ENCODE assay signal across 36 cellular contexts in the genomic region with DNA sequence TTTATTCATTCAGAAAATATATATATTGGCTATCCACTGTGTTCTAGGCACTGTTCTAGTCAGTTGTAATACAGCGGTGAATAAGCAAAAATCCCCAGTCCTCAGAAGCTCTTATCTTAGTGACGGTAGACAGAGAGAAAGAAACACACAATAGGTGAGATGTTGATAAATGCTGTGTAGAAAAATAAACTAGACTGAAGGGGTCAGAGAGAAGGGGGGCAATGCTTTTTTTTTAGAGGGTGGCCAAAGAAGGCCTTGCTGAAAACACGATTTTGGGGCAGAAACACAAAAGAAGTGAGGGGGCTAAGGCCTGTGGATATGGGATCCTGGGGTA.
"Had no signal": no experiment of that assay in that cellular context is flagged by ENCODE, and none has a peak within 500 bp of the region (broad histone marks: within the 10 kb centered on the region; RNA-seq: fewer than 3 reads in every experiment).

No MANE protein-coding gene starts in this region.

- H3K4me3 ChIP-seq: coronary artery, esophagus squamous epithelium, gastroesophageal sphincter, heart right ventricle had no signal

- H3K36me3 Mint-ChIP-seq: activated CD4-positive, alpha-beta memory T cell treated with anti-CD3 and anti-CD28 coated beads for 36 hours had no signal

- ATAC-seq: activated CD4-positive, alpha-beta T cell treated with anti-CD3 and anti-CD28 coated beads for 36 hours; activated CD8-positive, alpha-beta memory T cell treated with anti-CD3 and anti-CD28 coated beads, Interleukin-2, amount 10 ng/mL, durations not matched to agents 7 days and 5 days; activated CD8-positive, alpha-beta T cell treated with anti-CD3 and anti-CD28 coated beads, Interleukin-2, amount 10 ng/mL, durations not matched to agents 7 days and 5 days; effector memory CD8-positive, alpha-beta T cell; gastroesophageal sphincter; heart right ventricle; T-helper 17 cell had no signal

- FAIRE-seq: astrocyte, bronchial epithelial cell, endometrium, endothelial cell of umbilical vein had no signal

- H3K4me1 Mint-ChIP-seq: activated CD4-positive, alpha-beta T cell treated with anti-CD3 and anti-CD28 coated beads for 36 hours; activated CD4-positive, alpha-beta T cell treated with anti-CD3 and anti-CD28 coated beads, Interleukin-2, amount 10 ng/mL, durations not matched to agents 24 days and 14 days; activated CD8-positive, alpha-beta memory T cell treated with anti-CD3 and anti-CD28 coated beads, Interleukin-2, amount 10 ng/mL, durations not matched to agents 7 days and 5 days; activated naive CD4-positive, alpha-beta T cell treated with anti-CD3 and anti-CD28 coated beads, Interleukin-2, amount 10 ng/mL, durations not matched to agents 7 days and 5 days; central memory CD8-positive, alpha-beta T cell; T-helper 17 cell had no signal

- H3K27ac ChIP-seq: brain microvascular endothelial cell, coronary artery, epithelial cell of prostate, esophagus squamous epithelium, gastroesophageal sphincter, heart right ventricle had no signal

- H3K36me3 ChIP-seq: brain microvascular endothelial cell, esophagus squamous epithelium, gastroesophageal sphincter, heart right ventricle had no signal

- H3K4me3 Mint-ChIP-seq: activated CD4-positive, alpha-beta memory T cell treated with anti-CD3 and anti-CD28 coated beads for 36 hours; activated CD4-positive, alpha-beta T cell treated with anti-CD3 and anti-CD28 coated beads for 36 hours; activated CD4-positive, alpha-beta T cell treated with anti-CD3 and anti-CD28 coated beads, Interleukin-2, amount 10 ng/mL, durations not matched to agents 24 days and 14 days; activated CD8-positive, alpha-beta memory T cell treated with anti-CD3 and anti-CD28 coated beads, Interleukin-2, amount 10 ng/mL, durations not matched to agents 7 days and 5 days; activated CD8-positive, alpha-beta T cell treated with anti-CD3 and anti-CD28 coated beads, Interleukin-2, amount 10 ng/mL, durations not matched to agents 7 days and 5 days; activated naive CD4-positive, alpha-beta T cell treated with anti-CD3 and anti-CD28 coated beads, Interleukin-2, amount 10 ng/mL, durations not matched to agents 7 days and 5 days; activated naive CD8-positive, alpha-beta T cell; activated T-helper 1 cell treated with anti-CD3 and anti-CD28 coated beads, Interleukin-12 subunit alpha, Interleukin-12 subunit beta, Interleukin-2, Interleukin-4 antibody, amounts not matched to agents 30 ng/mL and 10 ng/mL and 1 ng/mL, durations not matched to agents 14 hours and 24 hours and 36 hours; central memory CD8-positive, alpha-beta T cell; effector memory CD8-positive, alpha-beta T cell; T-helper 17 cell; T-helper 2 cell treated with Interferon-gamma antibody and Interleukin-4, amounts not matched to agents 5 μg/mL and 100 μg/mL, for 36 hours had no signal

- DNase-seq: activated CD4-positive, alpha-beta memory T cell treated with anti-CD3 and anti-CD28 coated beads for 36 hours; activated CD4-positive, alpha-beta T cell treated with anti-CD3 and anti-CD28 coated beads for 36 hours; activated CD4-positive, alpha-beta T cell treated with anti-CD3 and anti-CD28 coated beads, Interleukin-2, amount 10 ng/mL, durations not matched to agents 24 days and 14 days; activated CD4-positive, CD25-positive, alpha-beta regulatory T cell; activated CD4-positive, CD25-positive, alpha-beta regulatory T cell treated with anti-CD3 and anti-CD28 coated beads, Interleukin-2, amount 50 U/mL, for 72 hours; activated CD8-positive, alpha-beta memory T cell treated with anti-CD3 and anti-CD28 coated beads, Interleukin-2, amount 10 ng/mL, durations not matched to agents 7 days and 5 days; activated CD8-positive, alpha-beta memory T cell treated with anti-CD3 and anti-CD28 coated beads, Interleukin-2, amount 50 U/mL, for 4 hours; activated CD8-positive, alpha-beta T cell treated with anti-CD3 and anti-CD28 coated beads, Interleukin-2, amount 10 ng/mL, durations not matched to agents 7 days and 5 days; activated effector memory CD4-positive, alpha-beta T cell treated with anti-CD3 and anti-CD28 coated beads, Interleukin-2, amount 50 U/mL, for 16 hours; activated naive CD4-positive, alpha-beta T cell treated with anti-CD3 and anti-CD28 coated beads, Interleukin-2, amount 10 ng/mL, durations not matched to agents 7 days and 5 days; activated T-cell treated with anti-CD3 and anti-CD28 coated beads, Interleukin-2, amount 50 U/mL, for 1 hour; activated T-cell treated with anti-CD3 and anti-CD28 coated beads, Interleukin-2, amount 50 U/mL, for 48 hours; amniotic stem cell; anterior cingulate cortex; brain microvascular endothelial cell; dermis blood vessel endothelial cell; effector CD4-positive, alpha-beta T cell; effector memory CD8-positive, alpha-beta T cell; esophagus squamous epithelium; foreskin melanocyte; heart right ventricle; T-helper 1 cell; T-helper 17 cell; T1000 had no signal

- H3K4me1 ChIP-seq: gastroesophageal sphincter, heart right ventricle had no signal

- H3K27ac Mint-ChIP-seq: activated CD4-positive, alpha-beta memory T cell treated with anti-CD3 and anti-CD28 coated beads for 36 hours; activated CD4-positive, alpha-beta T cell treated with anti-CD3 and anti-CD28 coated beads for 36 hours; activated CD4-positive, alpha-beta T cell treated with anti-CD3 and anti-CD28 coated beads, Interleukin-2, amount 10 ng/mL, durations not matched to agents 24 days and 14 days; activated CD8-positive, alpha-beta memory T cell treated with anti-CD3 and anti-CD28 coated beads, Interleukin-2, amount 10 ng/mL, durations not matched to agents 7 days and 5 days; activated CD8-positive, alpha-beta T cell treated with anti-CD3 and anti-CD28 coated beads, Interleukin-2, amount 10 ng/mL, durations not matched to agents 7 days and 5 days; activated naive CD4-positive, alpha-beta T cell treated with anti-CD3 and anti-CD28 coated beads, Interleukin-2, amount 10 ng/mL, durations not matched to agents 7 days and 5 days; activated naive CD8-positive, alpha-beta T cell; activated T-helper 1 cell treated with anti-CD3 and anti-CD28 coated beads, Interleukin-12 subunit alpha, Interleukin-12 subunit beta, Interleukin-2, Interleukin-4 antibody, amounts not matched to agents 30 ng/mL and 10 ng/mL and 1 ng/mL, durations not matched to agents 14 hours and 24 hours and 36 hours; activated T-helper 2 cell treated with anti-CD3 and anti-CD28 coated beads, Interferon-gamma antibody, Interleukin-2, Interleukin-4, amounts not matched to agents 10 μg/mL and 5 μg/mL and 100 μg/mL, durations not matched to agents 14 hours and 24 hours and 36 hours; effector memory CD8-positive, alpha-beta T cell; T-helper 17 cell; T-helper 2 cell treated with Interferon-gamma antibody and Interleukin-4, amounts not matched to agents 5 μg/mL and 100 μg/mL, for 36 hours had no signal
